Comparison of ENCODE assay signal across 1 cellular context in genomic region chr11:44973634-44974401, GRCh38.
TF ChIP-seq lines count a peak whose summit lies in the region.

No MANE protein-coding gene starts in this region.

TF ChIP-seq in WTC11, 78 proteins besides CTCF, POLR2A, EP300 and RAD21 (continued from another document):
- TF ChIP-seq USF2 (CRISPR knock-in tag; IDR thresholded peaks at IDR 0.05) (no peak), ATF1 (CRISPR knock-in tag; IDR thresholded peaks at IDR 0.05) (no peak), GTF2I (CRISPR knock-in tag; conservative IDR thresholded peaks at IDR 0.05) (no peak), CREM (CRISPR knock-in tag; IDR thresholded peaks at IDR 0.05) (no peak), ZNF317 (CRISPR knock-in tag; IDR thresholded peaks at IDR 0.05; ENCODE audit: borderline replicate concordance, low read depth) (no peak), ZNF671 (CRISPR knock-in tag; IDR thresholded peaks at IDR 0.05) (no peak), CDX4 (CRISPR knock-in tag; IDR thresholded peaks at IDR 0.05; ENCODE audit: borderline replicate concordance) (no peak), ATF6 (CRISPR knock-in tag; IDR thresholded peaks at IDR 0.05) (no peak), EMX1 (CRISPR knock-in tag; IDR thresholded peaks at IDR 0.05) (no peak), SMAD3 (CRISPR knock-in tag; IDR thresholded peaks at IDR 0.05; ENCODE audit: borderline replicate concordance) (no peak)
